8 cellular contexts compared by ENCODE assay signal in the genomic region with DNA sequence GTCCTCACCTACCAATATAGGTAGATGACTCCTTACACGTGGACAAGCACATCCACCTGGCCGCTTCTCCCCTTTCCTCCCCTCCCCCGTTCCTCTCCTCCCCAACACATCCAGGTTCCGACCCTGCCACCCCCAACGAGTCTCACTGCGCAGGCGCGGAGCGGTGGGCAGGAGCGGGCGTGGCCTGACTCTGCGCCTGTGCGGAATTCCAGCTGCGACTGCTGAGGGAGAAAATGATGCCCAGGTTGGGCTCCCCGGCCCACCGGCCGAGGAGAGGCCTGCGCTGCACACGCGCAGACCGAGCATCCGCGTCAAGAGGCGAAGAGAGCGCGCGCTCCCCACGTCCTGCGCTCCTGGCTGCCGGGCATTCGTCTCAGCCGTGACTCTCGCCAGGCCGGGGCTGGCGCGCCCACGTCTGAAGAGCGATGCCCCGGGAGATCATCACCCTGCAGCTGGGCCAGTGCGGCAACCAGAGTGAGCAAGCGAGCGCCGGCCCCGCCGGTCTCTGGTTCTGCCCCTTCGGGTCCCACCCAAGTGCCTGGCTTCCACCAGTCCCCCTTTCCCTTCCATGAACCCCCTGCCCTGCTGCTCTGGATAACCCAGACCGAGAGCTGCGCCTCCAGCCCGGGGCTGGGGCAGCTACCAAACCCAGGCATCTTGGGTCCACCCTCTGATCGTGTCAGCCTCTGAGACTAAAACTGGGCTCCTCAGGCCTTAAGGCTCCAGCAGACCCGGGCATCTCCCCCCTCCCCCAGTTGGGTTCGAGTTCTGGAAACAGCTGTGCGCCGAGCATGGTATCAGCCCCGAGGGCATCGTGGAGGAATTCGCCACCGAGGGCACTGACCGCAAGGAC. TPM values are rescaled to one million over a fixed set of nuclear protein-coding genes. Genes with fewer than 3 reads are reported as not detected.
DNase-seq lines count a peak whose midpoint lies in the region; ATAC-seq and TF ChIP-seq lines count a peak whose summit lies in the region.

A gene (plus strand): TSS at position 206 of the 853 bp plus-strand sequence. CDS start 220 bp downstream, at position 426.

- intact Hi-C loops in dendritic cell treated with granulocyte-macrophage colony-stimulating factor and Interleukin-4, amounts not matched to agents 40 ng/mL and 50 ng/mL, for 4 days (cut with micrococcal nuclease), result no loop called here
- intact Hi-C loops in left lung (cut with DNase I), result no loop called here

- H3K27me3 ChIP-seq in left lung, result peaks cover 0 to under 1% of the 10 kb centered on the region in 2 donors

- peaks cover 22% of the 10 kb centered on the region for H3K4me1 Mint-ChIP-seq in dendritic cell treated with granulocyte-macrophage colony-stimulating factor and Interleukin-4, amounts not matched to agents 40 ng/mL and 50 ng/mL, for 4 days (ENCODE audit: low read depth)

- peaks cover 7% of the 10 kb centered on the region for H3K9me3 Mint-ChIP-seq in dendritic cell treated with granulocyte-macrophage colony-stimulating factor and Interleukin-4, amounts not matched to agents 40 ng/mL and 50 ng/mL, for 4 days

- no peaks in the 10 kb centered on the region for H3K36me3 Mint-ChIP-seq in dendritic cell treated with granulocyte-macrophage colony-stimulating factor and Interleukin-4, amounts not matched to agents 40 ng/mL and 50 ng/mL, for 4 days (ENCODE audit: low read depth)

- H3K4me3 ChIP-seq in left lung, result peak within 1 kb of the TSS; percentile 70 to 85

- peak within 1 kb of the TSS; percentile 87 for H3K4me3 Mint-ChIP-seq in dendritic cell treated with granulocyte-macrophage colony-stimulating factor and Interleukin-4, amounts not matched to agents 40 ng/mL and 50 ng/mL, for 4 days

- ATAC-seq in HG02763 (IDR thresholded peaks at IDR 0.05; ENCODE audit: unreplicated experiment) (peak; percentile 63), left lung (peak; percentile 95), HG03097 (IDR thresholded peaks at IDR 0.05; ENCODE audit: low FRiP score, unreplicated experiment) (no peak)

- peak; percentile 97 for DNase-seq in DMS 273 (lab: John Stamatoyannopoulos, UW; ENCODE audit: unreplicated experiment)
- peak; percentile 94 for DNase-seq in NCI-H510A (lab: John Stamatoyannopoulos, UW)
- DNase-seq in activated CD4-positive, alpha-beta T cell treated with anti-CD3 and anti-CD28 coated beads, Interleukin-2, amount 50 U/mL, for 4 hours, result peak; percentile 70 to 72
- peak; percentile 90 to 95 for DNase-seq in left lung
- peak; percentile 71 to 73 for DNase-seq in stimulated activated CD4-positive, alpha-beta T cell treated with anti-CD3 and anti-CD28 coated beads, Interleukin-2, amount 100 ng/mL, for 48 hours

- H3K27me3 Mint-ChIP-seq in dendritic cell treated with granulocyte-macrophage colony-stimulating factor and Interleukin-4, amounts not matched to agents 40 ng/mL and 50 ng/mL, for 4 days, result peaks cover 36% of the 10 kb centered on the region

- no peaks in the 10 kb centered on the region for H3K9me3 ChIP-seq in left lung

- H3K36me3 ChIP-seq in left lung, result peaks cover 0 to 3% of the 10 kb centered on the region in 2 donors

- TF ChIP-seq CTCF in left lung (IDR thresholded peaks at IDR 0.05), result no peak

- peak within 1 kb of the TSS; percentile 82 for H3K27ac Mint-ChIP-seq in dendritic cell treated with granulocyte-macrophage colony-stimulating factor and Interleukin-4, amounts not matched to agents 40 ng/mL and 50 ng/mL, for 4 days

- peaks cover 0 to 14% of the 10 kb centered on the region in 2 donors for H3K4me1 ChIP-seq in left lung

- H3K27ac ChIP-seq in left lung, result peak within 1 kb of the TSS; percentile 67 to 70

RNA-seq across cellular contexts. Expression of the gene that starts here (rescaled TPM):
- 10 to 100 TPM; 13.1 to 19.5 TPM for total RNA-seq in left lung
